15 cellular contexts compared by ENCODE assay signal in genomic region chr4:123924536-123924935, GRCh38.
DNase-seq lines count a peak whose midpoint lies in the region; FAIRE-seq and TF ChIP-seq lines count a peak whose summit lies in the region.
"Had no signal": no experiment of that assay in that cellular context is flagged by ENCODE, and none has a peak within 500 bp of the region (broad histone marks: within the 10 kb centered on the region; RNA-seq: fewer than 3 reads in every experiment).

No MANE protein-coding gene starts in this region.

- 86 to 89% methylated on average over 3 of the region's 3 CpGs for WGBS in thyroid gland, 2 donors

- intact Hi-C loops in thyroid gland (cut with DNase I), result no loop called here
- intact Hi-C loops in left ventricle myocardium inferior (cut with micrococcal nuclease), result no loop called here

- FAIRE-seq in bronchial epithelial cell (lab: Jason Lieb, UNC), result peak; percentile 68

- peak; percentile 23 for DNase-seq in LNCaP clone FGC (ENCODE audit: low read depth)
- peak; percentile 38 for DNase-seq in bronchial epithelial cell (ENCODE audit: low read depth)
- peak; percentile 14 to 30 for DNase-seq in foreskin fibroblast
- peak; percentile 15 for DNase-seq in skeletal muscle cell (ENCODE audit: low read depth)
- no peak for DNase-seq in activated CD4-positive, alpha-beta T cell treated with anti-CD3 and anti-CD28 coated beads for 48 hours
- DNase-seq in thyroid gland, result no peak
- no peak for DNase-seq in left ventricle myocardium inferior
- DNase-seq: ACHN, COR-L47, DMS153, GOT3, NCI-H146, NCI-H2081 treated with DMSO at 0.1 percent for 48 hours, NCI-H510A treated with DMSO at 0.1 percent for 48 hours, NCI-H82 had no signal

- no peak for TF ChIP-seq POLR2A in thyroid gland (IDR thresholded peaks at IDR 0.05)

- H3K36me3 ChIP-seq in bronchial epithelial cell (ENCODE audit: control insufficient read depth, insufficient read depth, low read length) (no peaks in the 10 kb centered on the region), thyroid gland (no peaks in the 10 kb centered on the region), left ventricle myocardium inferior (no peaks in the 10 kb centered on the region)

- no peaks in the 10 kb centered on the region for H3K27me3 ChIP-seq in bronchial epithelial cell (ENCODE audit: control insufficient read depth, insufficient read depth, low read length)
- H3K27me3 ChIP-seq in thyroid gland, result no peaks in the 10 kb centered on the region
- no peaks in the 10 kb centered on the region for H3K27me3 ChIP-seq in left ventricle myocardium inferior (ENCODE audit: low read depth)

- no peak overlapping the region for H3K27ac ChIP-seq in thyroid gland
- H3K27ac ChIP-seq in left ventricle myocardium inferior (replicated peaks), result no peak overlapping the region

- TF ChIP-seq CTCF in LNCaP clone FGC (IDR thresholded peaks at IDR 0.05; ENCODE audit: control insufficient read depth, extremely low read depth, insufficient read depth) (no peak), bronchial epithelial cell (IDR thresholded peaks at IDR 0.05; ENCODE audit: insufficient read depth, low read length, severe bottlenecking) (no peak), foreskin fibroblast (IDR thresholded peaks at IDR 0.05; ENCODE audit: low read depth, low read length) (no peak), thyroid gland (IDR thresholded peaks at IDR 0.05) (no peak), left ventricle myocardium inferior (IDR thresholded peaks at IDR 0.05; ENCODE audit: borderline replicate concordance) (no peak)

- H3K4me1 ChIP-seq in thyroid gland (no peaks in the 10 kb centered on the region), left ventricle myocardium inferior (peaks cover 22% of the 10 kb centered on the region)

- H3K4me3 ChIP-seq in LNCaP clone FGC (ENCODE audit: low read depth, low read length) (no peak overlapping the region), bronchial epithelial cell (ENCODE audit: low read depth, low read length) (no peak overlapping the region), foreskin fibroblast (ENCODE audit: low read depth in 1 of 2, low read length in 2 of 2) (no peak overlapping the region), skeletal muscle cell (ENCODE audit: low read depth, low read length) (no peak overlapping the region), thyroid gland (replicated peaks in 1 of 3) (no peak overlapping the region), left ventricle myocardium inferior (no peak overlapping the region)

- H3K9me3 ChIP-seq in thyroid gland (no peaks in the 10 kb centered on the region), left ventricle myocardium inferior (replicated peaks) (no peaks in the 10 kb centered on the region)

Comparison
In these comparisons a context has a peak if more than half of its experiments do, and no peak if none do; other contexts are left out.
1. DNase-seq: peak in LNCaP clone FGC (single experiment), bronchial epithelial cell (single experiment), foreskin fibroblast (2 of 2) and skeletal muscle cell (single experiment); none in activated CD4-positive, alpha-beta T cell treated with anti-CD3 and anti-CD28 coated beads for 48 hours (single experiment), thyroid gland (0 of 2) and left ventricle myocardium inferior (single experiment).